Comparison of ENCODE assay signal across 8 cellular contexts in genomic region chr3:128787256-128788253, GRCh38.
DNase-seq lines count a peak whose midpoint lies in the region; ATAC-seq, FAIRE-seq and TF ChIP-seq lines count a peak whose summit lies in the region.

No MANE protein-coding gene starts in this region.

- H3K27me3 Mint-ChIP-seq in CD4-positive, alpha-beta T cell, result no peaks in the 10 kb centered on the region
- no peaks in the 10 kb centered on the region for H3K27me3 Mint-ChIP-seq in natural killer cell treated with Interleukin-12 subunit alpha and Interleukin-12 subunit beta and Interleukin-15 and Interleukin-18, amount 100 ng/mL, for 72 hours

- intact Hi-C loops in CD4-positive, alpha-beta T cell (cut with DNase I, micrococcal nuclease), result loop anchor here (2.0 to 5.0 kb wide), 3 partner anchors 60 to 170 kb away; partner anchors contain the start of gene RAB7A (in 2 of the 2)
- intact Hi-C loops in PC-3 (cut with micrococcal nuclease), result loop anchor here (5.0 kb wide), 1 partner anchor 60 kb away; the partner anchor contains the start of gene RAB7A
- intact Hi-C loops in K562 (cut with micrococcal nuclease), result no loop called here

- H4K20me1 ChIP-seq in GM23248 (ENCODE audit: insufficient read depth) (peaks cover 48% of the 10 kb centered on the region), PC-3 (ENCODE audit: low read length) (peaks cover 22% of the 10 kb centered on the region), K562 (replicated peaks; ENCODE audit: control insufficient read depth, insufficient read depth, low read length) (peaks cover 11% of the 10 kb centered on the region)

- H2AFZ ChIP-seq in GM23248 (no peak overlapping the region), PC-3 (ENCODE audit: low read length) (no peak overlapping the region), K562 (ENCODE audit: low read depth, low read length) (no peak overlapping the region)

- H3K9ac ChIP-seq in GM23248 (no peak overlapping the region), PC-3 (ENCODE audit: low read length) (peak overlapping the region; percentile 14; the same call in 1 of the 2 replicates), K562 (ENCODE audit: insufficient read depth in 1 of 2, low read depth in 2 of 2, low read length in 2 of 2) (no peak overlapping the region)

- 82 to 87% methylated on average over 12 of the region's 12 CpGs for WGBS in GM23248 (ENCODE audit: low coverage in 1 of 2, low lambda C conversion rate in 2 of 2, missing lambda C conversion rate in 2 of 2), 2 experiments
- WGBS in K562 (ENCODE audit: insufficient coverage, low coverage, missing lambda C conversion rate), result 41% methylated on average over 12 of the region's 12 CpGs

- in situ Hi-C loops in GM23248 (cut with MboI), result no loop called here
- in situ Hi-C loops in K562 (cut with MboI), result no loop called here

- CTCF ChIA-PET in CD4-positive, alpha-beta T cell (lab: Charles Lee), result interaction anchor here (0.9 to 2.8 kb wide), 6 partner anchors 8 to 107 kb away, joined by 3 to 12 read pairs (median 4); no protein-coding TSS in a partner anchor
- CTCF ChIA-PET in PC-3 (lab: Charles Lee) (interaction anchor here (0.9 to 1.1 kb wide), 2 partner anchors 107 to 122 kb away, joined by 3 to 7 read pairs; no protein-coding TSS in a partner anchor), K562 (lab: Yijun Ruan, JAX; ENCODE audit: low intra/inter-chr PET ratio) (no interaction called here)

- H3F3A ChIP-seq in GM23248 (ENCODE audit: insufficient read depth) (peaks cover 15% of the 10 kb centered on the region; the same call in 1 of the 2 replicates), PC-3 (ENCODE audit: low read length, unreplicated experiment) (no peaks in the 10 kb centered on the region)

- H3K4me3 Mint-ChIP-seq in CD4-positive, alpha-beta T cell, result peak overlapping the region; percentile 80
- H3K4me3 Mint-ChIP-seq in natural killer cell treated with Interleukin-12 subunit alpha and Interleukin-12 subunit beta and Interleukin-15 and Interleukin-18, amount 100 ng/mL, for 72 hours, result peak overlapping the region; percentile 87

- BruUV-seq in PC-3 (replicated peaks; lab: Mats Ljungman, UMichigan), result no TSS peak
- BruUV-seq in K562 (replicated peaks; lab: Mats Ljungman, UMichigan), result no TSS peak

- POLR2A ChIA-PET in CD4-positive, alpha-beta T cell (lab: Charles Lee), result interaction anchor here (0.8 to 4.8 kb wide), 15 partner anchors 8 to 170 kb away, joined by 3 to 62 read pairs (median 6); partner anchors contain the start of genes ACAD9 and RAB7A
- POLR2A ChIA-PET in PC-3 (lab: Charles Lee; ENCODE audit: unreplicated experiment), result interaction anchor here (0.6 kb wide), 2 partner anchors 313 to 1049 kb away, joined by 3 read pairs; no protein-coding TSS in a partner anchor
- POLR2A ChIA-PET in K562 (lab: Yijun Ruan, JAX), result interaction anchor here (0.9 kb wide), 1 partner anchor 106 kb away, joined by 4 read pairs; no protein-coding TSS in a partner anchor

- no peaks in the 10 kb centered on the region for H3K9me3 Mint-ChIP-seq in CD4-positive, alpha-beta T cell
- H3K9me3 Mint-ChIP-seq in natural killer cell treated with Interleukin-12 subunit alpha and Interleukin-12 subunit beta and Interleukin-15 and Interleukin-18, amount 100 ng/mL, for 72 hours, result no peaks in the 10 kb centered on the region

- H3K4me2 ChIP-seq in GM23248 (ENCODE audit: unreplicated experiment) (peak overlapping the region; percentile 45), PC-3 (ENCODE audit: low read length) (peak overlapping the region; percentile 63), K562 (ENCODE audit: insufficient read depth, low read length) (no peak overlapping the region)

- no peaks in the 10 kb centered on the region for H3K36me3 Mint-ChIP-seq in CD4-positive, alpha-beta T cell (ENCODE audit: low read depth)
- H3K36me3 Mint-ChIP-seq in natural killer cell treated with Interleukin-12 subunit alpha and Interleukin-12 subunit beta and Interleukin-15 and Interleukin-18, amount 100 ng/mL, for 72 hours, result no peaks in the 10 kb centered on the region

- H3K36me3 ChIP-seq in GM23248 (ENCODE audit: low read depth), result no peaks in the 10 kb centered on the region
- H3K36me3 ChIP-seq in PC-3 (ENCODE audit: low read depth, low read length), result no peaks in the 10 kb centered on the region
- 0 out of 3 replicates have a peak, but pooled peaks cover 7% of the 10 kb centered on the region for H3K36me3 ChIP-seq in K562 (ENCODE audit: control insufficient read depth, insufficient read depth, low read length)

- H3K9me2 ChIP-seq in GM23248 (ENCODE audit: insufficient read depth) (no peaks in the 10 kb centered on the region), PC-3 (replicated peaks; ENCODE audit: low read length) (no peaks in the 10 kb centered on the region)

- H3K9me1 ChIP-seq in K562 (ENCODE audit: control insufficient read depth, insufficient read depth, low read length), result no peaks in the 10 kb centered on the region

- DNase-seq in CD4-positive, alpha-beta T cell, result peak in 4 of 10 experiments; percentile 8 to 25 (median 17)
- peak; percentile 55 for DNase-seq in GM23248
- DNase-seq in PC-3, result peak; percentile 70
- peak; percentile 15 to 35 (median 28) for DNase-seq in K562 (ENCODE audit: extremely low read depth in 1 of 4, low spot score in 3 of 4)
- DNase-seq in natural killer cell treated with Interleukin-12 subunit alpha and Interleukin-12 subunit beta and Interleukin-15 and Interleukin-18, amount 100 ng/mL, for 72 hours (ENCODE audit: low spot score), result peak; percentile 65
- DNase-seq in NCI-H2029 (lab: John Stamatoyannopoulos, UW), result no peak
- DNase-seq in UCSD-AML1 (lab: John Stamatoyannopoulos, UW; ENCODE audit: unreplicated experiment), result no peak

- H3K4me1 Mint-ChIP-seq in CD4-positive, alpha-beta T cell (ENCODE audit: low read depth), result peaks cover 94% of the 10 kb centered on the region
- H3K4me1 Mint-ChIP-seq in natural killer cell treated with Interleukin-12 subunit alpha and Interleukin-12 subunit beta and Interleukin-15 and Interleukin-18, amount 100 ng/mL, for 72 hours (ENCODE audit: low read depth in 2 of 2), result peaks cover 70 to 71% of the 10 kb centered on the region in 2 donors

- no peaks in the 10 kb centered on the region for H3K27me3 ChIP-seq in CD4-positive, alpha-beta T cell (ENCODE audit: control insufficient read depth, insufficient read depth, low read length)
- H3K27me3 ChIP-seq in GM23248 (replicated peaks; ENCODE audit: insufficient read depth) (no peaks in the 10 kb centered on the region), PC-3 (ENCODE audit: low read length) (no peaks in the 10 kb centered on the region), K562 (ENCODE audit: control insufficient read depth in 2 of 2, insufficient read depth in 2 of 2, low read length in 2 of 2) (no peaks in the 10 kb centered on the region)

- H3K9me3 ChIP-seq in CD4-positive, alpha-beta T cell (ENCODE audit: control insufficient read depth, low read length), result no peaks in the 10 kb centered on the region
- no peaks in the 10 kb centered on the region for H3K9me3 ChIP-seq in GM23248 (ENCODE audit: low read depth)
- H3K9me3 ChIP-seq in PC-3 (ENCODE audit: low read length), result no peaks in the 10 kb centered on the region
- H3K9me3 ChIP-seq in K562 (replicated peaks; ENCODE audit: control insufficient read depth, insufficient read depth, low read depth, low read length), result no peaks in the 10 kb centered on the region

- H3K27ac ChIP-seq in CD4-positive, alpha-beta T cell (ENCODE audit: low read depth, low read length), result peak overlapping the region; percentile 64
- peak overlapping the region; percentile 15 for H3K27ac ChIP-seq in GM23248
- peak overlapping the region; percentile 80 for H3K27ac ChIP-seq in PC-3 (ENCODE audit: low read length)
- H3K27ac ChIP-seq in K562 (ENCODE audit: extremely low read depth, low read depth, low read length), result no peak overlapping the region

- peak; percentile 54 for ATAC-seq in CD4-positive, alpha-beta T cell (ENCODE audit: poor library complexity)
- ATAC-seq in PC-3, result peak; percentile 90
- peak; percentile 72 for ATAC-seq in K562
- ATAC-seq in natural killer cell treated with Interleukin-12 subunit alpha and Interleukin-12 subunit beta and Interleukin-15 and Interleukin-18, amount 100 ng/mL, for 72 hours, result peak; percentile 92 to 93
- no peak for ATAC-seq in GM18867 (IDR thresholded peaks at IDR 0.05; ENCODE audit: unreplicated experiment)

- peak; percentile 24 for TF ChIP-seq CTCF in CD4-positive, alpha-beta T cell (IDR thresholded peaks at IDR 0.05)
- TF ChIP-seq CTCF in PC-3 (conservative IDR thresholded peaks at IDR 0.05; ENCODE audit: low read depth, low read length) (peak; percentile 45), K562 (IDR thresholded peaks at IDR 0.05 in 2 of 3, conservative IDR thresholded peaks at IDR 0.05 in 1 of 3; ENCODE audit: insufficient read depth in 2 of 3, low read depth in 1 of 3, low read length in 3 of 3) (peak in 2 of 3 experiments; percentile 23 to 39; a peak in 2 of 6 replicates)

- no peak for TF ChIP-seq POLR2A in K562 (conservative IDR thresholded peaks at IDR 0.05)

- H3K4me1 ChIP-seq in GM23248 (ENCODE audit: insufficient read depth), result peaks cover 23% of the 10 kb centered on the region
- H3K4me1 ChIP-seq in PC-3 (ENCODE audit: insufficient read depth, low read length), result peaks cover 20% of the 10 kb centered on the region
- peaks cover 0 to 13% of the 10 kb centered on the region in 2 experiments; a peak in 3 of 5 replicates for H3K4me1 ChIP-seq in K562 (replicated peaks in 1 of 2; ENCODE audit: control insufficient read depth in 2 of 2, insufficient read depth in 2 of 2, low read length in 2 of 2)

- TF ChIP-seq RAD21 in K562 (CRISPR knock-in tag; conservative IDR thresholded peaks at IDR 0.05 in 1 of 2, IDR thresholded peaks at IDR 0.05 in 1 of 2), result no peak

- TF ChIP-seq EP300 in K562 (IDR thresholded peaks at IDR 0.05; ENCODE audit: low read length), result no peak

- peak; percentile 65 for FAIRE-seq in K562 (lab: Jason Lieb, UNC)

- peak overlapping the region; percentile 89 for H3K27ac Mint-ChIP-seq in CD4-positive, alpha-beta T cell
- peak overlapping the region; percentile 91 for H3K27ac Mint-ChIP-seq in natural killer cell treated with Interleukin-12 subunit alpha and Interleukin-12 subunit beta and Interleukin-15 and Interleukin-18, amount 100 ng/mL, for 72 hours

- H3K79me2 ChIP-seq in GM23248 (ENCODE audit: insufficient read depth) (peaks cover 100% of the 10 kb centered on the region), PC-3 (ENCODE audit: low read length) (peaks cover 97% of the 10 kb centered on the region), K562 (ENCODE audit: control insufficient read depth, insufficient read depth, low read length) (peaks cover 96% of the 10 kb centered on the region)

- no peak overlapping the region for H3K4me3 ChIP-seq in GM23248
- H3K4me3 ChIP-seq in PC-3 (ENCODE audit: low read length), result no peak overlapping the region
- no peak overlapping the region for H3K4me3 ChIP-seq in K562

TF ChIP-seq in K562, 482 proteins besides CTCF, POLR2A, EP300 and RAD21 (continues in another document):
- TF ChIP-seq JUND (IDR thresholded peaks at IDR 0.05; ENCODE audit: borderline replicate concordance, low read depth, low read length) (peak; percentile 48; the same call in 1 of the 2 replicates), JUND (tag; IDR thresholded peaks at IDR 0.05; ENCODE audit: borderline replicate concordance, low read depth, low read length) (no peak), FOSL1 (tag; conservative IDR thresholded peaks at IDR 0.05) (peak; percentile 65), HDAC2 (IDR thresholded peaks at IDR 0.05) (no peak)

Comparison
In these comparisons a context has a peak if more than half of its experiments do, and no peak if none do; other contexts are left out.
1. DNase-seq: peak in GM23248 (single experiment), PC-3 (single experiment), K562 (4 of 4) and natural killer cell treated with Interleukin-12 subunit alpha and Interleukin-12 subunit beta and Interleukin-15 and Interleukin-18, amount 100 ng/mL, for 72 hours (single experiment); none in NCI-H2029 (single experiment) and UCSD-AML1 (single experiment).
2. Peak in every context shown above with its lines, with median percentiles within 50 percentile points of each other: CTCF ChIP-seq.